In the genomic region with DNA sequence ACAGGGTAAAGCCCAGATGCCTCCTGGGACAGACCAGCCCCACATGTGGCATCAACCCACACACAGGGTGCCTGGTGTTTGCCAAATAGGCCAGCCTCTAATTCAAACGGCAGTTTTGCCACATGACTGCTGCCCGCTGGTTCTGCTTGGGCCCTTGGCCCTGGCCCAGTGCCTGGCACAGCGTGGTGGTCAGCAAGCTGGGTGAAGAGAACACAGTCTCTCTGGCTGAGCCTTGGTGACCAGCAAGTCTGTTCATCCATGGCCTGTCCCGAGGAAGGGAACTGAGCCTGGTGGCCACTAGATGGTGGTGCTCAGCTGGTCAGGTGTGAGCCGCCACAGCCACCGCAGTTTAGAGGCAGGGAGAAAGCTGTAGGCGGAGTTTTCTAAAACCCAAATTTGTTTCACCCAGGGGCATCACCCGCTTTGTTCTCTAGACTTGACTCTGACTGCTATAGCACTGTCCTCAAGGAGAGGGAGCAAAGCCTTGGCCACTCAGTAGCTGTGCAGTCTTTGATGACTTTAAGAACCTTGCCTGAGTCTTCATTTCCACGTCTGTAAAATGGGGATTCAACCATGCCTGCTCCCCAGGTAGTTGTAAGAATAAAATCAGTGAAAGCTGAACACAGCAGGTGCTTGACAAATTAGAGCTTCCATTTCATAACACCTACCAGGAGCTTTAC, we compare ENCODE assay signal across 8 cellular contexts. TPM values are rescaled to one million over a fixed set of nuclear protein-coding genes. Genes with fewer than 3 reads are reported as not detected.
DNase-seq lines count a peak whose midpoint lies in the region; ATAC-seq and TF ChIP-seq lines count a peak whose summit lies in the region.

No MANE protein-coding gene starts in this region.

- peaks cover 25% of the 10 kb centered on the region for H3K27me3 Mint-ChIP-seq in activated T-helper 1 cell treated with anti-CD3 and anti-CD28 coated beads, Interleukin-12 subunit alpha, Interleukin-12 subunit beta, Interleukin-2, Interleukin-4 antibody, amounts not matched to agents 30 ng/mL and 10 ng/mL and 1 ng/mL, durations not matched to agents 14 hours and 24 hours and 36 hours (ENCODE audit: insufficient read depth)
- H3K27me3 Mint-ChIP-seq in neural crest cell (ENCODE audit: low read depth): peaks cover 20% of the 10 kb centered on the region

- H3K27me3 ChIP-seq in BE2C: no peaks in the 10 kb centered on the region
- peaks cover 3% of the 10 kb centered on the region for H3K27me3 ChIP-seq in suprapubic skin

- H3K4me1 ChIP-seq in BE2C (peaks cover 46% of the 10 kb centered on the region), suprapubic skin (peaks cover 27% of the 10 kb centered on the region)

- peak; percentile 95 for TF ChIP-seq CTCF in BE2C (IDR thresholded peaks at IDR 0.05; ENCODE audit: low read depth, low read length)
- TF ChIP-seq CTCF in neural crest cell (conservative IDR thresholded peaks at IDR 0.05): peak; percentile 80
- peak; percentile 78 to 80 for TF ChIP-seq CTCF in suprapubic skin (IDR thresholded peaks at IDR 0.05)

- peak; percentile 77 for ATAC-seq in GM19035 (IDR thresholded peaks at IDR 0.05; ENCODE audit: unreplicated experiment)

- intact Hi-C loops in activated T-helper 1 cell treated with anti-CD3 and anti-CD28 coated beads, Interleukin-12 subunit alpha, Interleukin-12 subunit beta, Interleukin-2, Interleukin-4 antibody, amounts not matched to agents 30 ng/mL and 10 ng/mL and 1 ng/mL, durations not matched to agents 14 hours and 24 hours and 36 hours (cut with micrococcal nuclease): loop anchor here (1.0 to 2.0 kb wide), 3 partner anchors 27 to 179 kb away; a partner anchor contains a TSS

- DNase-seq in BE2C: peak; percentile 89
- DNase-seq in RKO (ENCODE audit: low spot score): peak; percentile 85
- DNase-seq in activated T-helper 1 cell treated with anti-CD3 and anti-CD28 coated beads, Interleukin-12 subunit alpha, Interleukin-12 subunit beta, Interleukin-2, Interleukin-4 antibody, amounts not matched to agents 30 ng/mL and 10 ng/mL and 1 ng/mL, durations not matched to agents 14 hours and 24 hours and 36 hours (ENCODE audit: low spot score): peak; percentile 50
- peak; percentile 78 for DNase-seq in fibroblast of the conjunctiva (ENCODE audit: low read depth)
- peak; percentile 60 for DNase-seq in neural crest cell (ENCODE audit: low read depth, low spot score)
- peak; percentile 84 to 93 for DNase-seq in suprapubic skin (ENCODE audit: low spot score in 2 of 2)

- H3K36me3 Mint-ChIP-seq in activated T-helper 1 cell treated with anti-CD3 and anti-CD28 coated beads, Interleukin-12 subunit alpha, Interleukin-12 subunit beta, Interleukin-2, Interleukin-4 antibody, amounts not matched to agents 30 ng/mL and 10 ng/mL and 1 ng/mL, durations not matched to agents 14 hours and 24 hours and 36 hours (ENCODE audit: low read depth): peaks cover 1% of the 10 kb centered on the region
- H3K36me3 Mint-ChIP-seq in neural crest cell (ENCODE audit: low read depth): peaks cover 3% of the 10 kb centered on the region

- H3K4me3 ChIP-seq in BE2C (ENCODE audit: low read depth, low read length): no peak overlapping the region
- no peak overlapping the region for H3K4me3 ChIP-seq in suprapubic skin

- H3K36me3 ChIP-seq in BE2C (no peaks in the 10 kb centered on the region; the same call in 1 of the 2 replicates), suprapubic skin (no peaks in the 10 kb centered on the region)

- no peak for TF ChIP-seq POLR2A in suprapubic skin (IDR thresholded peaks at IDR 0.05)

- H3K9me3 Mint-ChIP-seq in activated T-helper 1 cell treated with anti-CD3 and anti-CD28 coated beads, Interleukin-12 subunit alpha, Interleukin-12 subunit beta, Interleukin-2, Interleukin-4 antibody, amounts not matched to agents 30 ng/mL and 10 ng/mL and 1 ng/mL, durations not matched to agents 14 hours and 24 hours and 36 hours: no peaks in the 10 kb centered on the region
- no peaks in the 10 kb centered on the region for H3K9me3 Mint-ChIP-seq in neural crest cell

- TF ChIP-seq RAD21 in Ishikawa (IDR thresholded peaks at IDR 0.05; ENCODE audit: low read depth): peak; percentile 92

- peaks cover 8% of the 10 kb centered on the region for H3K4me1 Mint-ChIP-seq in activated T-helper 1 cell treated with anti-CD3 and anti-CD28 coated beads, Interleukin-12 subunit alpha, Interleukin-12 subunit beta, Interleukin-2, Interleukin-4 antibody, amounts not matched to agents 30 ng/mL and 10 ng/mL and 1 ng/mL, durations not matched to agents 14 hours and 24 hours and 36 hours (ENCODE audit: low read depth)
- peaks cover 44% of the 10 kb centered on the region for H3K4me1 Mint-ChIP-seq in neural crest cell

- no peak overlapping the region for H3K4me3 Mint-ChIP-seq in activated T-helper 1 cell treated with anti-CD3 and anti-CD28 coated beads, Interleukin-12 subunit alpha, Interleukin-12 subunit beta, Interleukin-2, Interleukin-4 antibody, amounts not matched to agents 30 ng/mL and 10 ng/mL and 1 ng/mL, durations not matched to agents 14 hours and 24 hours and 36 hours
- peak overlapping the region; percentile 42 for H3K4me3 Mint-ChIP-seq in neural crest cell

- H3K27ac Mint-ChIP-seq in activated T-helper 1 cell treated with anti-CD3 and anti-CD28 coated beads, Interleukin-12 subunit alpha, Interleukin-12 subunit beta, Interleukin-2, Interleukin-4 antibody, amounts not matched to agents 30 ng/mL and 10 ng/mL and 1 ng/mL, durations not matched to agents 14 hours and 24 hours and 36 hours: no peak overlapping the region
- H3K27ac Mint-ChIP-seq in neural crest cell (ENCODE audit: unreplicated experiment): no peak overlapping the region

- TF ChIP-seq EP300 in Ishikawa (IDR thresholded peaks at IDR 0.05; ENCODE audit: borderline replicate concordance) (no peak), suprapubic skin (IDR thresholded peaks at IDR 0.05) (no peak)

- H3K27ac ChIP-seq in suprapubic skin: no peak overlapping the region

- 11% methylated on average over 5 of the region's 9 CpGs for WGBS in suprapubic skin

- H3K9me3 ChIP-seq in BE2C: no peaks in the 10 kb centered on the region
- H3K9me3 ChIP-seq in suprapubic skin: no peaks in the 10 kb centered on the region

TF ChIP-seq in Ishikawa, 13 proteins besides CTCF, POLR2A, EP300 and RAD21 (continues in another document):
- TF ChIP-seq, protein P1, sequence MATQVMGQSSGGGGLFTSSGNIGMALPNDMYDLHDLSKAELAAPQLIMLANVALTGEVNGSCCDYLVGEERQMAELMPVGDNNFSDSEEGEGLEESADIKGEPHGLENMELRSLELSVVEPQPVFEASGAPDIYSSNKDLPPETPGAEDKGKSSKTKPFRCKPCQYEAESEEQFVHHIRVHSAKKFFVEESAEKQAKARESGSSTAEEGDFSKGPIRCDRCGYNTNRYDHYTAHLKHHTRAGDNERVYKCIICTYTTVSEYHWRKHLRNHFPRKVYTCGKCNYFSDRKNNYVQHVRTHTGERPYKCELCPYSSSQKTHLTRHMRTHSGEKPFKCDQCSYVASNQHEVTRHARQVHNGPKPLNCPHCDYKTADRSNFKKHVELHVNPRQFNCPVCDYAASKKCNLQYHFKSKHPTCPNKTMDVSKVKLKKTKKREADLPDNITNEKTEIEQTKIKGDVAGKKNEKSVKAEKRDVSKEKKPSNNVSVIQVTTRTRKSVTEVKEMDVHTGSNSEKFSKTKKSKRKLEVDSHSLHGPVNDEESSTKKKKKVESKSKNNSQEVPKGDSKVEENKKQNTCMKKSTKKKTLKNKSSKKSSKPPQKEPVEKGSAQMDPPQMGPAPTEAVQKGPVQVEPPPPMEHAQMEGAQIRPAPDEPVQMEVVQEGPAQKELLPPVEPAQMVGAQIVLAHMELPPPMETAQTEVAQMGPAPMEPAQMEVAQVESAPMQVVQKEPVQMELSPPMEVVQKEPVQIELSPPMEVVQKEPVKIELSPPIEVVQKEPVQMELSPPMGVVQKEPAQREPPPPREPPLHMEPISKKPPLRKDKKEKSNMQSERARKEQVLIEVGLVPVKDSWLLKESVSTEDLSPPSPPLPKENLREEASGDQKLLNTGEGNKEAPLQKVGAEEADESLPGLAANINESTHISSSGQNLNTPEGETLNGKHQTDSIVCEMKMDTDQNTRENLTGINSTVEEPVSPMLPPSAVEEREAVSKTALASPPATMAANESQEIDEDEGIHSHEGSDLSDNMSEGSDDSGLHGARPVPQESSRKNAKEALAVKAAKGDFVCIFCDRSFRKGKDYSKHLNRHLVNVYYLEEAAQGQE (IDR thresholded peaks at IDR 0.05; ENCODE audit: low read depth): no peak
- TF ChIP-seq EGR1 (IDR thresholded peaks at IDR 0.05) (no peak), CEBPB (IDR thresholded peaks at IDR 0.05) (no peak), TAF1 (IDR thresholded peaks at IDR 0.05; ENCODE audit: low read depth) (no peak), TEAD4 (IDR thresholded peaks at IDR 0.05) (no peak), ZBTB7A (IDR thresholded peaks at IDR 0.05; ENCODE audit: low read depth) (no peak), CREB1 (IDR thresholded peaks at IDR 0.05; ENCODE audit: low read depth) (no peak), FOXM1 (IDR thresholded peaks at IDR 0.05; ENCODE audit: borderline replicate concordance, low read depth) (no peak)

RNA-seq across cellular contexts. Expression of a gene that starts 4.7 kb away (rescaled TPM):
- polyA plus RNA-seq in BE2C (2012; ENCODE audit: insufficient read depth, insufficient read length, low read depth): 17.7 TPM
- total RNA-seq in activated T-helper 1 cell treated with anti-CD3 and anti-CD28 coated beads, Interleukin-12 subunit alpha, Interleukin-12 subunit beta, Interleukin-2, Interleukin-4 antibody, amounts not matched to agents 30 ng/mL and 10 ng/mL and 1 ng/mL, durations not matched to agents 14 hours and 24 hours and 36 hours: not detected in 2 replicates
- not detected in 2 replicates for total RNA-seq in neural crest cell
- 1 to 10 TPM in 1 of 4 donors, under 1 TPM in 1, not detected in 2; 0.72 to 5.9 TPM for total RNA-seq in suprapubic skin

RNA-seq across cellular contexts. Expression of a gene that starts 20.8 kb away (rescaled TPM):
- 225 TPM for polyA plus RNA-seq in BE2C (2012; ENCODE audit: insufficient read depth, insufficient read length, low read depth)
- total RNA-seq in activated T-helper 1 cell treated with anti-CD3 and anti-CD28 coated beads, Interleukin-12 subunit alpha, Interleukin-12 subunit beta, Interleukin-2, Interleukin-4 antibody, amounts not matched to agents 30 ng/mL and 10 ng/mL and 1 ng/mL, durations not matched to agents 14 hours and 24 hours and 36 hours: 206 and 219 TPM in 2 replicates
- 192 and 196 TPM in 2 replicates for total RNA-seq in neural crest cell
- total RNA-seq in suprapubic skin: 100 to 1,000 TPM in 2 of 4 donors, 10 to 100 TPM in 2; 46.6 to 114 (median 94.7) TPM

RNA-seq across cellular contexts. Expression of a gene that starts 27.5 kb away (rescaled TPM):
- 13.3 TPM for polyA plus RNA-seq in BE2C (2012; ENCODE audit: insufficient read depth, insufficient read length, low read depth)
- 41.4 and 42.8 TPM in 2 replicates for total RNA-seq in activated T-helper 1 cell treated with anti-CD3 and anti-CD28 coated beads, Interleukin-12 subunit alpha, Interleukin-12 subunit beta, Interleukin-2, Interleukin-4 antibody, amounts not matched to agents 30 ng/mL and 10 ng/mL and 1 ng/mL, durations not matched to agents 14 hours and 24 hours and 36 hours
- 87.3 and 93.1 TPM in 2 replicates for total RNA-seq in neural crest cell
- total RNA-seq in suprapubic skin: 1 to 10 TPM; 2.0 to 4.0 (median 2.8) TPM

RNA-seq across cellular contexts. Expression of a gene that starts 48.1 kb away (rescaled TPM):
- polyA plus RNA-seq in BE2C (2012; ENCODE audit: insufficient read depth, insufficient read length, low read depth): 72.9 TPM
- total RNA-seq in activated T-helper 1 cell treated with anti-CD3 and anti-CD28 coated beads, Interleukin-12 subunit alpha, Interleukin-12 subunit beta, Interleukin-2, Interleukin-4 antibody, amounts not matched to agents 30 ng/mL and 10 ng/mL and 1 ng/mL, durations not matched to agents 14 hours and 24 hours and 36 hours: 0.39 and 0.54 TPM in 2 replicates
- total RNA-seq in neural crest cell (7.1 and 7.7 TPM in 2 replicates), suprapubic skin (not detected)
